2 cellular contexts compared by ENCODE assay signal in the genomic region with DNA sequence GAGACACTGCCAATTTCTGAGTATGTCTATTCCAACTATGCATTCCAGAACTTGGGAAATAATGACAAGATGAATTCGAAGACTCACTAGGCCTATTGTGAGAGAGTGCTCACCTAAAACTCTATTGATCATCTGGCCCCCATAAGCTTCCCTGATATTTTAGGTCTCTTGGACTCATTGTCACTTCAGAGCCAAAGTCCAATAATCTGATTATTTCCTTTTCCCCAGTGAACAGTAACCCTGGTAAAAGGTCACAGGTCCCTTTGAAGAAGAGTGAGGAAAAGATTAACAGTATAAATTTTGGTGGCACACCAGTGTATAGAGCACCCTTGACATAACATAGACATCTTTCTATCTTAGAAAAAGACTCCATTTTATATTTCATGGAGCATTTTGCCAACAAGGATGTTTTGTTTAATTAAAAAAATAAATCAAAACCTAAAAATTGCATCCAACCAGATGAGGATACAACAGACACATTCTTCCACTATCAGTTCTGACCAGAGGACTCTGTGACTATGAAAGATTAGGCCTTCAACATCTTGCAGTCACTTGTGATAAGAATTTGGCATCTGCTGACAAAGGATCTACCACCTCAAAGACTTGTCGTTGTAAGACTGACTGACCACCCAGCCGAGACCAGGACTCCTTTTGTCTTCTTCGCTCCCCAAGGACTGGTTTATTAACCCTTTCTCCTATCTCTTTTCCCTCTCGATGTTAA.
A peak's percentile ranks its signal among the peaks of the same experiment; 100 is the strongest.
TF ChIP-seq lines count a peak whose summit lies in the region.

No MANE protein-coding gene starts in this region.

TF ChIP-seq in HepG2, 621 proteins besides CTCF, POLR2A, EP300 and RAD21 (continued from another document):
- TF ChIP-seq, protein P1, sequence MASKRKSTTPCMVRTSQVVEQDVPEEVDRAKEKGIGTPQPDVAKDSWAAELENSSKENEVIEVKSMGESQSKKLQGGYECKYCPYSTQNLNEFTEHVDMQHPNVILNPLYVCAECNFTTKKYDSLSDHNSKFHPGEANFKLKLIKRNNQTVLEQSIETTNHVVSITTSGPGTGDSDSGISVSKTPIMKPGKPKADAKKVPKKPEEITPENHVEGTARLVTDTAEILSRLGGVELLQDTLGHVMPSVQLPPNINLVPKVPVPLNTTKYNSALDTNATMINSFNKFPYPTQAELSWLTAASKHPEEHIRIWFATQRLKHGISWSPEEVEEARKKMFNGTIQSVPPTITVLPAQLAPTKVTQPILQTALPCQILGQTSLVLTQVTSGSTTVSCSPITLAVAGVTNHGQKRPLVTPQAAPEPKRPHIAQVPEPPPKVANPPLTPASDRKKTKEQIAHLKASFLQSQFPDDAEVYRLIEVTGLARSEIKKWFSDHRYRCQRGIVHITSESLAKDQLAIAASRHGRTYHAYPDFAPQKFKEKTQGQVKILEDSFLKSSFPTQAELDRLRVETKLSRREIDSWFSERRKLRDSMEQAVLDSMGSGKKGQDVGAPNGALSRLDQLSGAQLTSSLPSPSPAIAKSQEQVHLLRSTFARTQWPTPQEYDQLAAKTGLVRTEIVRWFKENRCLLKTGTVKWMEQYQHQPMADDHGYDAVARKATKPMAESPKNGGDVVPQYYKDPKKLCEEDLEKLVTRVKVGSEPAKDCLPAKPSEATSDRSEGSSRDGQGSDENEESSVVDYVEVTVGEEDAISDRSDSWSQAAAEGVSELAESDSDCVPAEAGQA (IDR thresholded peaks at IDR 0.05; ENCODE audit: low read depth) = no peak
- TF ChIP-seq, protein P1 (CRISPR knock-in tag; IDR thresholded peaks at IDR 0.05; ENCODE audit: borderline replicate concordance) = no peak
- TF ChIP-seq, protein P2, sequence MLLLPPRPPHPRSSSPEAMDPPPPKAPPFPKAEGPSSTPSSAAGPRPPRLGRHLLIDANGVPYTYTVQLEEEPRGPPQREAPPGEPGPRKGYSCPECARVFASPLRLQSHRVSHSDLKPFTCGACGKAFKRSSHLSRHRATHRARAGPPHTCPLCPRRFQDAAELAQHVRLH (CRISPR knock-in tag; IDR thresholded peaks at IDR 0.05; ENCODE audit: borderline replicate concordance, low read depth) = no peak
- TF ChIP-seq, protein P3, sequence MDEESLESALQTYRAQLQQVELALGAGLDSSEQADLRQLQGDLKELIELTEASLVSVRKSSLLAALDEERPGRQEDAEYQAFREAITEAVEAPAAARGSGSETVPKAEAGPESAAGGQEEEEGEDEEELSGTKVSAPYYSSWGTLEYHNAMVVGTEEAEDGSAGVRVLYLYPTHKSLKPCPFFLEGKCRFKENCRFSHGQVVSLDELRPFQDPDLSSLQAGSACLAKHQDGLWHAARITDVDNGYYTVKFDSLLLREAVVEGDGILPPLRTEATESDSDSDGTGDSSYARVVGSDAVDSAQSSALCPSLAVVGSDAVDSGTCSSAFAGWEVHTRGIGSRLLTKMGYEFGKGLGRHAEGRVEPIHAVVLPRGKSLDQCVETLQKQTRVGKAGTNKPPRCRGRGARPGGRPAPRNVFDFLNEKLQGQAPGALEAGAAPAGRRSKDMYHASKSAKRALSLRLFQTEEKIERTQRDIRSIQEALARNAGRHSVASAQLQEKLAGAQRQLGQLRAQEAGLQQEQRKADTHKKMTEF (CRISPR knock-in tag; IDR thresholded peaks at IDR 0.05) = no peak
- TF ChIP-seq ZNF3 (CRISPR knock-in tag; IDR thresholded peaks at IDR 0.05) (no peak), ZNF382 (CRISPR knock-in tag; IDR thresholded peaks at IDR 0.05; ENCODE audit: borderline replicate concordance) (no peak), ZSCAN21 (CRISPR knock-in tag; IDR thresholded peaks at IDR 0.05; ENCODE audit: borderline replicate concordance) (no peak), ZNF546 (CRISPR knock-in tag; conservative IDR thresholded peaks at IDR 0.05) (no peak)
- TF ChIP-seq, protein P4, sequence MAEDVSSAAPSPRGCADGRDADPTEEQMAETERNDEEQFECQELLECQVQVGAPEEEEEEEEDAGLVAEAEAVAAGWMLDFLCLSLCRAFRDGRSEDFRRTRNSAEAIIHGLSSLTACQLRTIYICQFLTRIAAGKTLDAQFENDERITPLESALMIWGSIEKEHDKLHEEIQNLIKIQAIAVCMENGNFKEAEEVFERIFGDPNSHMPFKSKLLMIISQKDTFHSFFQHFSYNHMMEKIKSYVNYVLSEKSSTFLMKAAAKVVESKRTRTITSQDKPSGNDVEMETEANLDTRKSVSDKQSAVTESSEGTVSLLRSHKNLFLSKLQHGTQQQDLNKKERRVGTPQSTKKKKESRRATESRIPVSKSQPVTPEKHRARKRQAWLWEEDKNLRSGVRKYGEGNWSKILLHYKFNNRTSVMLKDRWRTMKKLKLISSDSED (CRISPR knock-in tag; IDR thresholded peaks at IDR 0.05) = no peak

TF ChIP-seq in K562, 482 proteins besides CTCF, POLR2A, EP300 and RAD21 (continued from another document and continues in another):
- TF ChIP-seq, protein P5, sequence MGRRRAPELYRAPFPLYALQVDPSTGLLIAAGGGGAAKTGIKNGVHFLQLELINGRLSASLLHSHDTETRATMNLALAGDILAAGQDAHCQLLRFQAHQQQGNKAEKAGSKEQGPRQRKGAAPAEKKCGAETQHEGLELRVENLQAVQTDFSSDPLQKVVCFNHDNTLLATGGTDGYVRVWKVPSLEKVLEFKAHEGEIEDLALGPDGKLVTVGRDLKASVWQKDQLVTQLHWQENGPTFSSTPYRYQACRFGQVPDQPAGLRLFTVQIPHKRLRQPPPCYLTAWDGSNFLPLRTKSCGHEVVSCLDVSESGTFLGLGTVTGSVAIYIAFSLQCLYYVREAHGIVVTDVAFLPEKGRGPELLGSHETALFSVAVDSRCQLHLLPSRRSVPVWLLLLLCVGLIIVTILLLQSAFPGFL (CRISPR knock-in tag; IDR thresholded peaks at IDR 0.05) = no peak
- TF ChIP-seq ZFPM2 (CRISPR knock-in tag; IDR thresholded peaks at IDR 0.05) = no peak
- TF ChIP-seq ZNF263 (CRISPR knock-in tag; IDR thresholded peaks at IDR 0.05; ENCODE audit: borderline replicate concordance) = no peak
- peak; percentile 69 for TF ChIP-seq SMAD4 (CRISPR knock-in tag; conservative IDR thresholded peaks at IDR 0.05)
- TF ChIP-seq ZNF232 (CRISPR knock-in tag; IDR thresholded peaks at IDR 0.05) = no peak
- TF ChIP-seq, protein P6, sequence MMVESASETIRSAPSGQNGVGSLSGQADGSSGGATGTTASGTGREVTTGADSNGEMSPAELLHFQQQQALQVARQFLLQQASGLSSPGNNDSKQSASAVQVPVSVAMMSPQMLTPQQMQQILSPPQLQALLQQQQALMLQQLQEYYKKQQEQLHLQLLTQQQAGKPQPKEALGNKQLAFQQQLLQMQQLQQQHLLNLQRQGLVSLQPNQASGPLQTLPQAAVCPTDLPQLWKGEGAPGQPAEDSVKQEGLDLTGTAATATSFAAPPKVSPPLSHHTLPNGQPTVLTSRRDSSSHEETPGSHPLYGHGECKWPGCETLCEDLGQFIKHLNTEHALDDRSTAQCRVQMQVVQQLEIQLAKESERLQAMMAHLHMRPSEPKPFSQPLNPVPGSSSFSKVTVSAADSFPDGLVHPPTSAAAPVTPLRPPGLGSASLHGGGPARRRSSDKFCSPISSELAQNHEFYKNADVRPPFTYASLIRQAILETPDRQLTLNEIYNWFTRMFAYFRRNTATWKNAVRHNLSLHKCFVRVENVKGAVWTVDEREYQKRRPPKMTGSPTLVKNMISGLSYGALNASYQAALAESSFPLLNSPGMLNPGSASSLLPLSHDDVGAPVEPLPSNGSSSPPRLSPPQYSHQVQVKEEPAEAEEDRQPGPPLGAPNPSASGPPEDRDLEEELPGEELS (CRISPR knock-in tag; IDR thresholded peaks at IDR 0.05; ENCODE audit: borderline replicate concordance) = no peak
- TF ChIP-seq, protein P7, sequence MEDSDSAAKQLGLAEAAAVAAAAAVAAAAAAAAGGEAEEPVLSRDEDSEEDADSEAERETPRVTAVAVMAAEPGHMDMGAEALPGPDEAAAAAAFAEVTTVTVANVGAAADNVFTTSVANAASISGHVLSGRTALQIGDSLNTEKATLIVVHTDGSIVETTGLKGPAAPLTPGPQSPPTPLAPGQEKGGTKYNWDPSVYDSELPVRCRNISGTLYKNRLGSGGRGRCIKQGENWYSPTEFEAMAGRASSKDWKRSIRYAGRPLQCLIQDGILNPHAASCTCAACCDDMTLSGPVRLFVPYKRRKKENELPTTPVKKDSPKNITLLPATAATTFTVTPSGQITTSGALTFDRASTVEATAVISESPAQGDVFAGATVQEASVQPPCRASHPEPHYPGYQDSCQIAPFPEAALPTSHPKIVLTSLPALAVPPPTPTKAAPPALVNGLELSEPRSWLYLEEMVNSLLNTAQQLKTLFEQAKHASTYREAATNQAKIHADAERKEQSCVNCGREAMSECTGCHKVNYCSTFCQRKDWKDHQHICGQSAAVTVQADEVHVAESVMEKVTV (CRISPR knock-in tag; IDR thresholded peaks at IDR 0.05) = no peak
- TF ChIP-seq BRD9 (IDR thresholded peaks at IDR 0.05; ENCODE audit: low read depth, partially characterized antibody) = no peak
- TF ChIP-seq, protein P8, sequence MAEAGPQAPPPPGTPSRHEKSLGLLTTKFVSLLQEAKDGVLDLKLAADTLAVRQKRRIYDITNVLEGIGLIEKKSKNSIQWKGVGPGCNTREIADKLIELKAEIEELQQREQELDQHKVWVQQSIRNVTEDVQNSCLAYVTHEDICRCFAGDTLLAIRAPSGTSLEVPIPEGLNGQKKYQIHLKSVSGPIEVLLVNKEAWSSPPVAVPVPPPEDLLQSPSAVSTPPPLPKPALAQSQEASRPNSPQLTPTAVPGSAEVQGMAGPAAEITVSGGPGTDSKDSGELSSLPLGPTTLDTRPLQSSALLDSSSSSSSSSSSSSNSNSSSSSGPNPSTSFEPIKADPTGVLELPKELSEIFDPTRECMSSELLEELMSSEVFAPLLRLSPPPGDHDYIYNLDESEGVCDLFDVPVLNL (CRISPR knock-in tag; IDR thresholded peaks at IDR 0.05; ENCODE audit: low read depth) = no peak
- TF ChIP-seq RBM25 (IDR thresholded peaks at IDR 0.05; ENCODE audit: low read depth, low read length, severe bottlenecking) = no peak
- TF ChIP-seq ZNF282 (CRISPR knock-in tag; IDR thresholded peaks at IDR 0.05) = no peak
- TF ChIP-seq SMARCA5 (IDR thresholded peaks at IDR 0.05) = no peak
- no peak for TF ChIP-seq SMAD2 (IDR thresholded peaks at IDR 0.05; ENCODE audit: low read depth, low read length)
- TF ChIP-seq TAF15 (IDR thresholded peaks at IDR 0.05; ENCODE audit: low read depth, low read length) = no peak
- no peak for TF ChIP-seq ADNP (tag; IDR thresholded peaks at IDR 0.05)
- TF ChIP-seq NFXL1 (CRISPR knock-in tag; IDR thresholded peaks at IDR 0.05) = no peak
- no peak for TF ChIP-seq ZNF830 (CRISPR knock-in tag; IDR thresholded peaks at IDR 0.05)
- no peak for TF ChIP-seq SMAD1 (IDR thresholded peaks at IDR 0.05; ENCODE audit: low read depth, low read length, partially characterized antibody)
- TF ChIP-seq NFYB (IDR thresholded peaks at IDR 0.05; ENCODE audit: extremely low read depth, insufficient read length) = no peak
- TF ChIP-seq NR3C1 (CRISPR knock-in tag; IDR thresholded peaks at IDR 0.05) = no peak
- TF ChIP-seq CAMTA2 (CRISPR knock-in tag; conservative IDR thresholded peaks at IDR 0.05) = no peak
- TF ChIP-seq RB1 (IDR thresholded peaks at IDR 0.05; ENCODE audit: low read depth) = no peak
- no peak for TF ChIP-seq RBM15 (IDR thresholded peaks at IDR 0.05; ENCODE audit: insufficient read depth, low read length)
- TF ChIP-seq HIVEP1 (CRISPR knock-in tag; IDR thresholded peaks at IDR 0.05) = no peak
- TF ChIP-seq, protein P9, sequence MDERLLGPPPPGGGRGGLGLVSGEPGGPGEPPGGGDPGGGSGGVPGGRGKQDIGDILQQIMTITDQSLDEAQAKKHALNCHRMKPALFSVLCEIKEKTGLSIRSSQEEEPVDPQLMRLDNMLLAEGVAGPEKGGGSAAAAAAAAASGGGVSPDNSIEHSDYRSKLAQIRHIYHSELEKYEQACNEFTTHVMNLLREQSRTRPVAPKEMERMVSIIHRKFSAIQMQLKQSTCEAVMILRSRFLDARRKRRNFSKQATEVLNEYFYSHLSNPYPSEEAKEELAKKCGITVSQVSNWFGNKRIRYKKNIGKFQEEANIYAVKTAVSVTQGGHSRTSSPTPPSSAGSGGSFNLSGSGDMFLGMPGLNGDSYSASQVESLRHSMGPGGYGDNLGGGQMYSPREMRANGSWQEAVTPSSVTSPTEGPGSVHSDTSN (CRISPR knock-in tag; IDR thresholded peaks at IDR 0.05; ENCODE audit: low read depth) = no peak
- TF ChIP-seq, protein P9 (tag; conservative IDR thresholded peaks at IDR 0.05; ENCODE audit: low read depth) = peak; percentile 62
- TF ChIP-seq, protein P10, sequence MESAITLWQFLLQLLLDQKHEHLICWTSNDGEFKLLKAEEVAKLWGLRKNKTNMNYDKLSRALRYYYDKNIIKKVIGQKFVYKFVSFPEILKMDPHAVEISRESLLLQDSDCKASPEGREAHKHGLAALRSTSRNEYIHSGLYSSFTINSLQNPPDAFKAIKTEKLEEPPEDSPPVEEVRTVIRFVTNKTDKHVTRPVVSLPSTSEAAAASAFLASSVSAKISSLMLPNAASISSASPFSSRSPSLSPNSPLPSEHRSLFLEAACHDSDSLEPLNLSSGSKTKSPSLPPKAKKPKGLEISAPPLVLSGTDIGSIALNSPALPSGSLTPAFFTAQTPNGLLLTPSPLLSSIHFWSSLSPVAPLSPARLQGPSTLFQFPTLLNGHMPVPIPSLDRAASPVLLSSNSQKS (CRISPR knock-in tag; IDR thresholded peaks at IDR 0.05) = no peak
- peak; percentile 49; the same call in 1 of the 2 replicates for TF ChIP-seq FOXJ2 (tag; IDR thresholded peaks at IDR 0.05)
- no peak for TF ChIP-seq RBBP5 (IDR thresholded peaks at IDR 0.05; ENCODE audit: borderline replicate concordance, insufficient read depth, low read length, poor library complexity, severe bottlenecking)
